In the genomic region with DNA sequence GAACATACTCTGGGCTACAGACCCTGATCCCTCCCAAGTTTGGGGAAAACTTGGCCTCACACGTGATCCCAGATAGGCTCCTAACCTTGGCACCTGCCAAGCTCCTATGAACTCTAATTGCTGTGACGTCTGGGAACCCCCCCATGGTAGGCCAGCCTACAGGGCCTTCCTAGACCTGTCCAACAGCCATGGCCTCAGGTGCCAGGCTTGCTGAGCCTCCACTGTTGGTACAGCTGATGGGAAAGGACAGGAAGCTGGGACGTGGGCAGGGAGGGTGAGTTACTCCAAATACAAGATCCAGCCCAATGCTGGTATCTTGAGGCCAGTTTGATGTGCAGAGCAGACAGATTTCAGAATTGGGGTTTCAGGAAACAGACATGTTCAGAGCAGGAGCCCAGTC, we compare ENCODE assay signal across 27 cellular contexts. TPM values are rescaled to one million over a fixed set of nuclear protein-coding genes. Genes with fewer than 3 reads are reported as not detected.
"Had no signal": no experiment of that assay in that cellular context is flagged by ENCODE, and none has a peak within 500 bp of the region (broad histone marks: within the 10 kb centered on the region; RNA-seq: fewer than 3 reads in every experiment).

No MANE protein-coding gene starts in this region.

- H3K4me3 Mint-ChIP-seq: activated B cell treated with CpG ODN at 0.5 μM for 24 hours; activated CD4-positive, alpha-beta T cell treated with anti-CD3 and anti-CD28 coated beads, Interleukin-2, amount 10 ng/mL, durations not matched to agents 24 days and 14 days; activated naive CD8-positive, alpha-beta T cell treated with anti-CD3 and anti-CD28 coated beads, Interleukin-2, amount 50 U/mL, for 24 hours; activated T-cell treated with anti-CD3 and anti-CD28 coated beads, Interleukin-2, amount 50 U/mL, for 4 hours had no signal

- H3K4me3 ChIP-seq: ascending aorta, body of pancreas, MG63 had no signal

- ATAC-seq: activated naive CD4-positive, alpha-beta T cell treated with anti-CD3 and anti-CD28 coated beads, Interleukin-2, amount 50 U/mL, for 72 hours; activated naive CD8-positive, alpha-beta T cell treated with anti-CD3 and anti-CD28 coated beads, Interleukin-2, amount 50 U/mL, for 24 hours; activated T-cell treated with anti-CD3 and anti-CD28 coated beads, Interleukin-2, amount 50 U/mL, for 4 hours; body of pancreas had no signal

- H3K27ac ChIP-seq: ascending aorta, body of pancreas had no signal

- H3K36me3 ChIP-seq: ascending aorta, MG63 had no signal

- H3K9me3 Mint-ChIP-seq: activated B cell treated with CpG ODN at 0.5 μM for 24 hours; activated CD4-positive, alpha-beta T cell treated with anti-CD3 and anti-CD28 coated beads, Interleukin-2, amount 10 ng/mL, durations not matched to agents 24 days and 14 days; activated naive CD4-positive, alpha-beta T cell treated with anti-CD3 and anti-CD28 coated beads, Interleukin-2, amount 50 U/mL, for 72 hours; activated naive CD8-positive, alpha-beta T cell treated with anti-CD3 and anti-CD28 coated beads, Interleukin-2, amount 50 U/mL, for 24 hours; activated T-cell treated with anti-CD3 and anti-CD28 coated beads, Interleukin-2, amount 50 U/mL, for 4 hours had no signal

- H3K27me3 ChIP-seq: ascending aorta, body of pancreas, MG63 had no signal

- H3K9me3 ChIP-seq: ascending aorta, body of pancreas, MG63 had no signal

- DNase-seq: activated B cell treated with CpG ODN at 0.5 μM for 24 hours; activated CD4-positive, alpha-beta T cell treated with anti-CD3 and anti-CD28 coated beads for 1 hour; activated CD4-positive, alpha-beta T cell treated with anti-CD3 and anti-CD28 coated beads, Interleukin-2, amount 10 ng/mL, durations not matched to agents 24 days and 14 days; activated CD4-positive, alpha-beta T cell treated with anti-CD3 and anti-CD28 coated beads, Interleukin-2, amount 50 U/mL, for 48 hours; activated effector memory CD4-positive, alpha-beta T cell treated with anti-CD3 and anti-CD28 coated beads, Interleukin-2, amount 50 U/mL, for 16 hours; activated naive CD4-positive, alpha-beta T cell treated with Interleukin-2 at 50 U/mL for 16 hours; activated naive CD8-positive, alpha-beta T cell treated with anti-CD3 and anti-CD28 coated beads, Interleukin-2, amount 50 U/mL, for 24 hours; activated T-cell treated with anti-CD3 and anti-CD28 coated beads, Interleukin-2, amount 50 U/mL, for 4 hours; amniotic stem cell; MG63; NCI-H1105; NCI-H1436; NCI-H1694 treated with DMSO at 0.1 percent for 48 hours; NCI-H2029 treated with DMSO at 0.1 percent for 48 hours; NCI-H345; NCI-H510A; NCI-H526 treated with DMSO at 0.1 percent for 48 hours; NCI-H82; SIG-M5; T-helper 2 cell; T1000 had no signal

- H3K27me3 Mint-ChIP-seq: activated B cell treated with CpG ODN at 0.5 μM for 24 hours; activated CD4-positive, alpha-beta T cell treated with anti-CD3 and anti-CD28 coated beads, Interleukin-2, amount 10 ng/mL, durations not matched to agents 24 days and 14 days; activated naive CD8-positive, alpha-beta T cell treated with anti-CD3 and anti-CD28 coated beads, Interleukin-2, amount 50 U/mL, for 24 hours had no signal

- H3K4me1 Mint-ChIP-seq: activated B cell treated with CpG ODN at 0.5 μM for 24 hours had no signal

- H3K27ac Mint-ChIP-seq: activated B cell treated with CpG ODN at 0.5 μM for 24 hours; activated CD4-positive, alpha-beta T cell treated with anti-CD3 and anti-CD28 coated beads, Interleukin-2, amount 10 ng/mL, durations not matched to agents 24 days and 14 days; activated naive CD4-positive, alpha-beta T cell treated with anti-CD3 and anti-CD28 coated beads, Interleukin-2, amount 50 U/mL, for 72 hours; activated naive CD8-positive, alpha-beta T cell treated with anti-CD3 and anti-CD28 coated beads, Interleukin-2, amount 50 U/mL, for 24 hours had no signal

- H3K36me3 Mint-ChIP-seq: activated naive CD4-positive, alpha-beta T cell treated with anti-CD3 and anti-CD28 coated beads, Interleukin-2, amount 50 U/mL, for 72 hours had no signal

RNA-seq across cellular contexts. Expression of a gene that starts 47.6 kb away (rescaled TPM):
- total RNA-seq: activated B cell treated with CpG ODN at 0.5 μM for 24 hours; activated CD4-positive, alpha-beta T cell treated with anti-CD3 and anti-CD28 coated beads, Interleukin-2, amount 10 ng/mL, durations not matched to agents 24 days and 14 days; bronchial epithelial cell; OCI-LY7; RPMI7951 had no signal

RNA-seq across cellular contexts. Expression of a gene that starts 59.4 kb away (rescaled TPM):
- total RNA-seq: activated B cell treated with CpG ODN at 0.5 μM for 24 hours; activated CD4-positive, alpha-beta T cell treated with anti-CD3 and anti-CD28 coated beads, Interleukin-2, amount 10 ng/mL, durations not matched to agents 24 days and 14 days; activated naive CD4-positive, alpha-beta T cell treated with anti-CD3 and anti-CD28 coated beads, Interleukin-2, amount 50 U/mL, for 72 hours; activated T-cell treated with anti-CD3 and anti-CD28 coated beads, Interleukin-2, amount 50 U/mL, for 4 hours; ascending aorta; OCI-LY7; RPMI7951 had no signal
